23 cellular contexts compared by ENCODE assay signal in genomic region chr15:25088261-25088790, GRCh38.
"Had no signal": no experiment of that assay in that cellular context is flagged by ENCODE, and none has a peak within 500 bp of the region (broad histone marks: within the 10 kb centered on the region; RNA-seq: fewer than 3 reads in every experiment).

No MANE protein-coding gene starts in this region.

- H3K27ac ChIP-seq: colonic mucosa, dorsolateral prefrontal cortex, left lung, neutrophil, parathyroid adenoma, upper lobe of left lung had no signal

- H3K27me3 ChIP-seq: colonic mucosa, dorsolateral prefrontal cortex, left lung, neutrophil, upper lobe of left lung had no signal

- H3K36me3 ChIP-seq: colonic mucosa, neutrophil had no signal

- DNase-seq: activated CD4-positive, alpha-beta memory T cell treated with anti-CD3 and anti-CD28 coated beads, Interleukin-2, amount 10 ng/mL, durations not matched to agents 7 days and 5 days; activated CD4-positive, alpha-beta T cell treated with anti-CD3 and anti-CD28 coated beads, Interleukin-2, amount 10 ng/mL, durations not matched to agents 24 days and 14 days; activated CD4-positive, CD25-positive, alpha-beta regulatory T cell treated with anti-CD3 and anti-CD28 coated beads, Interleukin-2, amount 50 U/mL, for 72 hours; activated effector memory CD4-positive, alpha-beta T cell treated with Interleukin-2 at 50 U/mL for 16 hours; activated naive CD4-positive, alpha-beta T cell treated with Interleukin-2 at 50 U/mL for 16 hours; anterior cingulate cortex; cerebellar nuclear complex; colonic mucosa; dorsolateral prefrontal cortex; effector memory CD8-positive, alpha-beta T cell; foreskin fibroblast; hippocampal formation; left lung; naive B cell; nephron progenitor cell; right cardiac atrium; stimulated activated CD4-positive, alpha-beta T cell treated with anti-CD3 and anti-CD28 coated beads, Interleukin-2, amount 100 ng/mL, for 48 hours; substantia nigra; T-helper 2 cell; upper lobe of left lung had no signal

- H3K4me3 ChIP-seq: colonic mucosa, dorsolateral prefrontal cortex, left lung, upper lobe of left lung had no signal

- H3K9me3 ChIP-seq: neutrophil had no signal

- ATAC-seq: effector memory CD8-positive, alpha-beta T cell; esophagus mucosa; left lung; right cardiac atrium had no signal

- H3K4me1 ChIP-seq: colonic mucosa, left lung, parathyroid adenoma, upper lobe of left lung had no signal
